In genomic region chr6:15936503-15936902, GRCh38 we compare ENCODE assay signal across 10 cellular contexts.
DNase-seq lines count a peak whose midpoint lies in the region; ATAC-seq, FAIRE-seq and TF ChIP-seq lines count a peak whose summit lies in the region.
"Had no signal": no experiment of that assay in that cellular context is flagged by ENCODE, and none has a peak within 500 bp of the region (broad histone marks: within the 10 kb centered on the region; RNA-seq: fewer than 3 reads in every experiment).

No MANE protein-coding gene starts in this region.

- CTCF ChIA-PET in K562 (lab: Yijun Ruan, JAX; ENCODE audit: low intra/inter-chr PET ratio): interaction anchor here (0.6 kb wide), 1 partner anchor 254 kb away, joined by 3 read pairs; no protein-coding TSS in a partner anchor

- H3K9ac ChIP-seq in K562 (ENCODE audit: insufficient read depth in 1 of 2, low read depth in 2 of 2, low read length in 2 of 2): no peak overlapping the region

- no peak overlapping the region for H3K27ac ChIP-seq in K562 (ENCODE audit: extremely low read depth, low read depth, low read length)
- H3K27ac ChIP-seq in esophagus muscularis mucosa (replicated peaks in 1 of 4): no peak overlapping the region

- POLR2A ChIA-PET in K562 (lab: Yijun Ruan, JAX): no interaction called here

- TF ChIP-seq RAD21 in K562 (CRISPR knock-in tag; conservative IDR thresholded peaks at IDR 0.05 in 1 of 2, IDR thresholded peaks at IDR 0.05 in 1 of 2): no peak

- intact Hi-C loops in K562 (cut with micrococcal nuclease) (no loop called here), esophagus muscularis mucosa (cut with DNase I) (no loop called here)

- BruUV-seq in K562 (replicated peaks; lab: Mats Ljungman, UMichigan): no TSS peak

- H2AFZ ChIP-seq in K562 (ENCODE audit: low read depth, low read length): no peak overlapping the region

- H3K9me3 ChIP-seq in K562 (replicated peaks; ENCODE audit: control insufficient read depth, insufficient read depth, low read depth, low read length) (peaks cover 6% of the 10 kb centered on the region; the same call in 1 of the 2 replicates), esophagus muscularis mucosa (peaks cover 0 to 2% (median 0%) of the 10 kb centered on the region in 4 donors)

- TF ChIP-seq EP300 in K562 (IDR thresholded peaks at IDR 0.05; ENCODE audit: low read length) (no peak), esophagus muscularis mucosa (IDR thresholded peaks at IDR 0.05) (no peak)

- no peak for FAIRE-seq in K562 (lab: Jason Lieb, UNC)
- FAIRE-seq: endometrium had no signal

- ATAC-seq in GM18858 (IDR thresholded peaks at IDR 0.05; ENCODE audit: unreplicated experiment): peak; percentile 92
- ATAC-seq in GM21529 (IDR thresholded peaks at IDR 0.05; ENCODE audit: unreplicated experiment): peak; percentile 73
- ATAC-seq in HG03558 (IDR thresholded peaks at IDR 0.05; ENCODE audit: extremely low read depth, unreplicated experiment): peak; percentile 47
- peak; percentile 17; the same call in 1 of the 3 replicates for ATAC-seq in K562
- ATAC-seq: activated T-helper 17 cell treated with anti-CD3 and anti-CD28 coated beads, Interleukin-2, amount 50 U/mL, for 72 hours had no signal

- TF ChIP-seq POLR2A in K562 (conservative IDR thresholded peaks at IDR 0.05): no peak
- TF ChIP-seq POLR2A in esophagus muscularis mucosa (IDR thresholded peaks at IDR 0.05; ENCODE audit: low read depth): no peak

- H3K79me2 ChIP-seq in K562 (ENCODE audit: control insufficient read depth, insufficient read depth, low read length): no peaks in the 10 kb centered on the region

- H3K27me3 ChIP-seq in K562 (ENCODE audit: control insufficient read depth in 2 of 2, insufficient read depth in 2 of 2, low read length in 2 of 2) (no peaks in the 10 kb centered on the region), esophagus muscularis mucosa (no peaks in the 10 kb centered on the region)

- in situ Hi-C loops in K562 (cut with MboI): no loop called here

- no peaks in the 10 kb centered on the region for H3K9me1 ChIP-seq in K562 (ENCODE audit: control insufficient read depth, insufficient read depth, low read length)

- H3K36me3 ChIP-seq in K562 (ENCODE audit: control insufficient read depth, insufficient read depth, low read length): no peaks in the 10 kb centered on the region
- H3K36me3 ChIP-seq in esophagus muscularis mucosa: no peaks in the 10 kb centered on the region

- peak in 1 of 4 experiments; percentile 21 for DNase-seq in K562 (ENCODE audit: extremely low read depth in 1 of 4, low spot score in 3 of 4)
- DNase-seq in NCI-H446 treated with DMSO at 0.1 percent for 48 hours (lab: John Stamatoyannopoulos, UW): no peak
- no peak for DNase-seq in esophagus muscularis mucosa (ENCODE audit: extremely low spot score)
- DNase-seq in AG08396 (ENCODE audit: low spot score): no peak
- no peak for DNase-seq in occipital lobe (lab: John Stamatoyannopoulos, UW)

- H3K4me2 ChIP-seq in K562 (ENCODE audit: insufficient read depth, low read length): no peak overlapping the region

- no peaks in the 10 kb centered on the region for H4K20me1 ChIP-seq in K562 (replicated peaks; ENCODE audit: control insufficient read depth, insufficient read depth, low read length)

- TF ChIP-seq CTCF in K562 (IDR thresholded peaks at IDR 0.05 in 2 of 3, conservative IDR thresholded peaks at IDR 0.05 in 1 of 3; ENCODE audit: insufficient read depth in 2 of 3, low read depth in 1 of 3, low read length in 3 of 3): no peak
- TF ChIP-seq CTCF in esophagus muscularis mucosa (IDR thresholded peaks at IDR 0.05): no peak

- H3K4me1 ChIP-seq in K562 (replicated peaks in 1 of 2; ENCODE audit: control insufficient read depth in 2 of 2, insufficient read depth in 2 of 2, low read length in 2 of 2) (no peaks in the 10 kb centered on the region; a peak in 1 of 5 replicates), esophagus muscularis mucosa (no peaks in the 10 kb centered on the region)

- H3K4me3 ChIP-seq in K562: no peak overlapping the region
- no peak overlapping the region for H3K4me3 ChIP-seq in esophagus muscularis mucosa

- WGBS in K562 (ENCODE audit: insufficient coverage, low coverage, missing lambda C conversion rate): 19% methylated on average over 1 of the region's 1 CpG
- 81% methylated on average over 1 of the region's 1 CpG for WGBS in esophagus muscularis mucosa

TF ChIP-seq in K562, 482 proteins besides CTCF, POLR2A, EP300 and RAD21:
- no peak for TF ChIP-seq STAT6 (CRISPR knock-in tag; IDR thresholded peaks at IDR 0.05)
- TF ChIP-seq ZC3H4 (CRISPR knock-in tag; IDR thresholded peaks at IDR 0.05; ENCODE audit: borderline replicate concordance): no peak
- TF ChIP-seq ZNF717 (CRISPR knock-in tag; IDR thresholded peaks at IDR 0.05): no peak
- TF ChIP-seq E2F4 (CRISPR knock-in tag; IDR thresholded peaks at IDR 0.05; ENCODE audit: low read depth): no peak
- TF ChIP-seq ETV1 (tag; conservative IDR thresholded peaks at IDR 0.05; ENCODE audit: low read depth): 0 out of 2 replicates have a peak, but pooled peaks have one; percentile 9
- peak; percentile 96 for TF ChIP-seq NFIC (IDR thresholded peaks at IDR 0.05)
- TF ChIP-seq TRIM24 (IDR thresholded peaks at IDR 0.05): peak in 1 of 2 experiments; percentile 13; a peak in 1 of 4 replicates
- TF ChIP-seq ZBED1 (IDR thresholded peaks at IDR 0.05): no peak
- TF ChIP-seq C11orf30 (IDR thresholded peaks at IDR 0.05; ENCODE audit: low read depth): peak; percentile 98
- peak; percentile 98 for TF ChIP-seq MAFG (tag; conservative IDR thresholded peaks at IDR 0.05)
- peak; percentile 99 for TF ChIP-seq ZNF316 (IDR thresholded peaks at IDR 0.05)
- TF ChIP-seq ZNF507 (tag; conservative IDR thresholded peaks at IDR 0.05): no peak
- TF ChIP-seq SRSF3 (IDR thresholded peaks at IDR 0.05; ENCODE audit: insufficient read depth, low read length): no peak
- TF ChIP-seq SPI1 (IDR thresholded peaks at IDR 0.05; ENCODE audit: borderline replicate concordance, low read depth, low read length): peak; percentile 98
- TF ChIP-seq PYGO2 (tag; IDR thresholded peaks at IDR 0.05): no peak
- peak; percentile 100 for TF ChIP-seq MAFK (IDR thresholded peaks at IDR 0.05; ENCODE audit: low read length)
- peak; percentile 50 for TF ChIP-seq NFIX (CRISPR knock-in tag; IDR thresholded peaks at IDR 0.05; ENCODE audit: low read depth)
- peak; percentile 100 for TF ChIP-seq MAFF (IDR thresholded peaks at IDR 0.05; ENCODE audit: low read length)
- no peak for TF ChIP-seq ZNF408 (CRISPR knock-in tag; IDR thresholded peaks at IDR 0.05; ENCODE audit: low read depth)
- peak; percentile 45 for TF ChIP-seq MEIS2 (IDR thresholded peaks at IDR 0.05; ENCODE audit: partially characterized antibody)
- no peak for TF ChIP-seq PBX2 (CRISPR knock-in tag; IDR thresholded peaks at IDR 0.05; ENCODE audit: low read depth)
- TF ChIP-seq PBX2 (tag; conservative IDR thresholded peaks at IDR 0.05; ENCODE audit: low read depth): peak; percentile 63; the same call in 1 of the 2 replicates
- TF ChIP-seq ZNF174 (CRISPR knock-in tag; IDR thresholded peaks at IDR 0.05): no peak
TF ChIP-seq in K562: peak in this region for 12.

Comparison
In these comparisons a context has a peak if more than half of its experiments do, and no peak if none do; other contexts are left out.
1. ATAC-seq: peak in every context shown above with its lines; median percentile 92 in GM18858; 73 in GM21529; 47 in HG03558; 17 in K562.